In the genomic region with DNA sequence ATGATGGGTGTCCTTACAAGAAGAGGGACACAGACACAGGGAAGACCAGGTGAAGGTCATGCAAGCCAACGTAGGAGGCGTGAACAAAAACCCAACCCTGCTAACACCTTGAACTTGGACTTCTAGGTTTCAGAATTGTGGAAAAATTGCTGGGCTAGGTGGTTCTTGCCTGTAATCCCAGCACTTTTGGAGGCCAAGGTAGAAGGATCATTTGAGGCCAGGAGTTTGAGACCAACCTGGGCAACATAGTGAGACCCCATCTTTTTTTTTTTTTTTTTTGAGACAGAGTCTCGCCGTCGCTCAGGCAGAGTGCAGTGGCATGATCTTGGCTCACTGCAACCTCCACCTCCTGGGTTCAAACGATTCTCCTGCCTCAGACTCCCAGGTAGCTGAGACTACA, we compare ENCODE assay signal across 2 cellular contexts. TPM values are rescaled to one million over a fixed set of nuclear protein-coding genes. Genes with fewer than 3 reads are reported as not detected.
"Had no signal": no experiment of that assay in that cellular context is flagged by ENCODE, and none has a peak within 500 bp of the region (broad histone marks: within the 10 kb centered on the region; RNA-seq: fewer than 3 reads in every experiment).

No MANE protein-coding gene starts in this region.

RNA-seq across cellular contexts. Expression of gene MGAT5B, which starts 25.1 kb away (rescaled TPM):
- total RNA-seq: activated CD4-positive, alpha-beta T cell treated with anti-CD3 and anti-CD28 coated beads for 36 hours; ascending aorta had no signal
